14 cellular contexts compared by ENCODE assay signal in the genomic region with DNA sequence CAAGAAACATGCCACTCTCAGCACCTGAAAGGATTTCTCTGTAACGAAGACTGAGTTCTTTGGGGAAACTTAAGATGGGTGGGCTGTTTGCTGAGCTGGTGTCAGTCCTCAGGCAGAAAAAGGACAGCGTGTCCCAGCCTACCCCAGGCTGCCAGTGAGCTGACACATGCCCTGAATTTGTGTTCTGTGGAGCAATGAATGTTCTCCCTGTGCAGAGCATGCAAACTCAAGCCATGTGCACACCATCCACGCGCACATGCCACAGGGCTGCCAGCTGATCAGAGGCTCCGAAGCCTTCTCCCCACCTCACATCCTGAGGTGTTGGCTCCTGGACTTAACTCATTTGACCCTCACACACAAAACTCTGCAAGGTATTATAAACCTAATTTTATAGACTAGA.
"Had no signal": no experiment of that assay in that cellular context is flagged by ENCODE, and none has a peak within 500 bp of the region (broad histone marks: within the 10 kb centered on the region; RNA-seq: fewer than 3 reads in every experiment).

No MANE protein-coding gene starts in this region.

- H3K4me3 ChIP-seq: coronary artery, heart right ventricle, lung, neural progenitor cell, pancreas, smooth muscle cell had no signal

- H3K27ac ChIP-seq: coronary artery, heart right ventricle, neural progenitor cell, pancreas had no signal

- H3K9me3 ChIP-seq: heart right ventricle, pancreas had no signal

- H2AFZ ChIP-seq: neural progenitor cell had no signal

- H3K9ac ChIP-seq: neural progenitor cell had no signal

- H3K4me1 ChIP-seq: neural progenitor cell, pancreas had no signal

- H3K27me3 ChIP-seq: heart right ventricle, neural progenitor cell, pancreas had no signal

- ATAC-seq: activated T-cell treated with anti-CD3 and anti-CD28 coated beads, Interleukin-2, amount 50 U/mL, for 4 hours; T-helper 17 cell had no signal

- H3K36me3 ChIP-seq: heart right ventricle, neural progenitor cell, pancreas had no signal

- DNase-seq: activated CD4-positive, alpha-beta memory T cell treated with anti-CD3 and anti-CD28 coated beads, Interleukin-2, amount 10 ng/mL, durations not matched to agents 7 days and 5 days; activated CD4-positive, alpha-beta T cell treated with anti-CD3 and anti-CD28 coated beads for 4 hours; activated effector memory CD4-positive, alpha-beta T cell treated with anti-CD3 and anti-CD28 coated beads, Interleukin-2, amount 50 U/mL, for 16 hours; activated T-cell treated with anti-CD3 and anti-CD28 coated beads, Interleukin-2, amount 50 U/mL, for 4 hours; effector memory CD4-positive, alpha-beta T cell; heart right ventricle; naive B cell; pancreas; stimulated activated naive CD8-positive, alpha-beta T cell treated with anti-CD3 and anti-CD28 coated beads, Interleukin-15, Interleukin-2, amounts not matched to agents 100 U/mL and 50 U/mL, for 24 hours; T-helper 17 cell had no signal

- H3K4me2 ChIP-seq: neural progenitor cell, smooth muscle cell had no signal
